In the genomic region with DNA sequence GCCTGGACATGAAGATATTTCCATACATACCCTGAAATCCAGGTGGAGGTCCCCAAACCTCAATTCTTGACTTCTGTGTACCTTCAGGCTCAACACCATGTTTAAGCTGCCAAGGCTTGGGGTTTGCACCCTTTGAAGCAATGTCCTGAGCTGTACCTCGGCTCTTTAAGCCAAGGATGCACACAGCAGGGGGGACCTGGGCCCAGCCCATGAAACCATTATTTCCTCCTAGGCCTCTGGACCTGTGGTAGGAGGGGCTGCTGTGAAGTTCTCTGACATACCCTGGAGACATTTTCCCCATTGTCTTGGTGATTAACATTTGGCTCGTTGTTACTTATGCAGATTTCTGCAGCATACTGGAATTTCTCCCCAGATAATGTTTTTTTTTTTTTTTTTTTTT, we compare ENCODE assay signal across 36 cellular contexts.
"Had no signal": no experiment of that assay in that cellular context is flagged by ENCODE, and none has a peak within 500 bp of the region (broad histone marks: within the 10 kb centered on the region; RNA-seq: fewer than 3 reads in every experiment).

No MANE protein-coding gene starts in this region.

- DNase-seq: Karpas-422, Kasumi-1, MG63, MM.1S, MV-4-11, NCI-H1048, NCI-H1092, NCI-H1092 treated with DMSO at 0.1 percent for 48 hours, NCI-H1105, NCI-H1105 treated with DMSO at 0.1 percent for 48 hours, NCI-H1417, NCI-H1417 treated with DMSO at 0.1 percent for 48 hours, NCI-H1436, NCI-H1436 treated with DMSO at 0.1 percent for 48 hours, NCI-H146, NCI-H1694, NCI-H1694 treated with DMSO at 0.1 percent for 48 hours, NCI-H187, NCI-H187 treated with DMSO at 0.1 percent for 48 hours, NCI-H1930, NCI-H2029, NCI-H2029 treated with DMSO at 0.1 percent for 48 hours, NCI-H2081, NCI-H2081 treated with DMSO at 0.1 percent for 48 hours, NCI-H2107, NCI-H2171, NCI-H2171 treated with DMSO at 0.1 percent for 48 hours, NCI-H2227 treated with DMSO at 0.1 percent for 48 hours, NCI-H226, NCI-H345, NCI-H446, NCI-H446 treated with DMSO at 0.1 percent for 48 hours, NCI-H510A, NCI-H510A treated with DMSO at 0.1 percent for 48 hours, NCI-H524, NCI-H524 treated with DMSO at 0.1 percent for 48 hours had no signal

- H3K27me3 ChIP-seq: MG63 had no signal

- H3K36me3 ChIP-seq: MG63 had no signal

- H3K9me3 ChIP-seq: MG63 had no signal

- H3K4me3 ChIP-seq: MG63 had no signal
